In the genomic region with DNA sequence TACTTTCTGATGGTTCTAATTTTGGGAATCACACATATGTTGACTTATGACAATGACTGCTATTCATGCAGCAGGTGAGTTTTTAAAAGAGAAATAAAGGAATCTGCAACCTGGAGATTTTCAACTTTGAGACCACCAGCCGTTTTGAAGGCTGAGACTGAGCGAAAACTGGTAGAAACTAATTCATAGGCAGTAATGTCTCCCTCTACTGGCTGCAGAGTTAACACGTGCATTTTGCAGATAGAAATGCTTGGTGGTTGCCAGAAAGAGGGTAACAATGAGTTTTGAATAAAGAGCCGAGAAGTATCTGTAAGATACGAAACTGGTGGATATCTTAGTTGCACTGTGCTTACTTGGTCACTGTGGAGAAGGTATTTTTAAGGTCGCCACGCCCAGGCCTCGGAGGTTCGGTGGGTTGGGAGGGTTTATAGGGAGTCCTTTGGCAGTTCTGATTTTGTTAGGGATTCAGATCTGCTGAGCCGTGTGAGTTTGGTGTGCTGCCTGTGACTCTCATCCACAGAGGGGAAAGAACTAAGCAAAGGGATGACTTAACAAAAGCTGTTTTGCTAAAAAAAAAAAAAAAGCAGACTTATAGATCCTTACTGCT, we compare ENCODE assay signal across 10 cellular contexts.
DNase-seq lines count a peak whose midpoint lies in the region; ATAC-seq and TF ChIP-seq lines count a peak whose summit lies in the region.
"Had no signal": no experiment of that assay in that cellular context is flagged by ENCODE, and none has a peak within 500 bp of the region (broad histone marks: within the 10 kb centered on the region; RNA-seq: fewer than 3 reads in every experiment).

No MANE protein-coding gene starts in this region.

- intact Hi-C loops in lower leg skin (cut with DNase I; ENCODE audit: low total_unique reads), result no loop called here

- TF ChIP-seq CTCF in lower leg skin (IDR thresholded peaks at IDR 0.05), result no peak

- DNase-seq in Daoy (ENCODE audit: low read depth) (peak; percentile 12), SW480 (ENCODE audit: low spot score) (peak; percentile 25), kidney tubule cell (ENCODE audit: low spot score) (peak; percentile 6), occipital lobe (lab: John Stamatoyannopoulos, UW) (no peak), lower leg skin (ENCODE audit: low spot score in 2 of 2) (no peak)
- DNase-seq: activated CD4-positive, alpha-beta T cell treated with anti-CD3 and anti-CD28 coated beads, Interleukin-2, amount 10 ng/mL, durations not matched to agents 7 days and 5 days; stimulated activated naive CD8-positive, alpha-beta T cell treated with anti-CD3 and anti-CD28 coated beads, Interleukin-15, Interleukin-2, amounts not matched to agents 100 U/mL and 50 U/mL, for 24 hours had no signal

- TF ChIP-seq POLR2A in lower leg skin (IDR thresholded peaks at IDR 0.05), result no peak

- WGBS in lower leg skin, 2 donors, result 73 to 82% methylated on average over 10 of the region's 10 CpGs

- H3K4me3 ChIP-seq in lower leg skin (ENCODE audit: low read depth, poor library complexity, severe bottlenecking), result no peak overlapping the region

- ATAC-seq in HG03159 (IDR thresholded peaks at IDR 0.05; ENCODE audit: unreplicated experiment), result peak; percentile 67
- ATAC-seq in HG03565 (IDR thresholded peaks at IDR 0.05; ENCODE audit: unreplicated experiment), result no peak
- ATAC-seq in GM19395 (IDR thresholded peaks at IDR 0.05; ENCODE audit: unreplicated experiment), result no peak
- ATAC-seq: stimulated activated naive CD8-positive, alpha-beta T cell treated with anti-CD3 and anti-CD28 coated beads, Interleukin-15, Interleukin-2, amounts not matched to agents 100 U/mL and 50 U/mL, for 24 hours had no signal

Comparison
In these comparisons a context has a peak if more than half of its experiments do, and no peak if none do; other contexts are left out.
1. DNase-seq: peak in Daoy (single experiment), SW480 (single experiment) and kidney tubule cell (single experiment); none in occipital lobe (single experiment) and lower leg skin (0 of 2).